Comparison of ENCODE assay signal across 9 cellular contexts in genomic region chr5:177474094-177474493, GRCh38. TPM values are rescaled to one million over a fixed set of nuclear protein-coding genes. Genes with fewer than 3 reads are reported as not detected.
DNase-seq lines count a peak whose midpoint lies in the region; ATAC-seq and TF ChIP-seq lines count a peak whose summit lies in the region.
"Had no signal": no experiment of that assay in that cellular context is flagged by ENCODE, and none has a peak within 500 bp of the region (broad histone marks: within the 10 kb centered on the region; RNA-seq: fewer than 3 reads in every experiment).

No MANE protein-coding gene starts in this region.

- TF ChIP-seq CTCF in lower lobe of right lung (IDR thresholded peaks at IDR 0.05) (no peak), tibial artery (IDR thresholded peaks at IDR 0.05) (no peak)

- H3K4me1 ChIP-seq in lower lobe of right lung (peaks cover 26% of the 10 kb centered on the region), tibial artery (peaks cover 0 to 89% (median 75%) of the 10 kb centered on the region in 4 donors)

- H3K4me3 ChIP-seq in lower lobe of right lung, result no peak overlapping the region
- peak overlapping the region in 1 of 2 donors; percentile 94 for H3K4me3 ChIP-seq in tibial artery

- H3K4me1 Mint-ChIP-seq in activated naive CD4-positive, alpha-beta T cell treated with anti-CD3 and anti-CD28 coated beads, Interleukin-2, amount 50 U/mL, for 24 hours, result peaks cover 45% of the 10 kb centered on the region
- peaks cover 17% of the 10 kb centered on the region for H3K4me1 Mint-ChIP-seq in activated T-helper 17 cell treated with anti-CD3 and anti-CD28 coated beads, Interleukin-2, amount 50 U/mL, for 72 hours

- peaks cover 11% of the 10 kb centered on the region for H3K27me3 ChIP-seq in lower lobe of right lung (ENCODE audit: low read depth)
- no peaks in the 10 kb centered on the region for H3K27me3 ChIP-seq in tibial artery

- no peak for DNase-seq in activated naive CD4-positive, alpha-beta T cell treated with Interleukin-2 at 50 U/mL for 16 hours
- DNase-seq in lower lobe of right lung (no peak), tibial artery (no peak), NCI-H2081 treated with DMSO at 0.1 percent for 48 hours (lab: John Stamatoyannopoulos, UW) (no peak)

- no peaks in the 10 kb centered on the region for H3K9me3 Mint-ChIP-seq in activated naive CD4-positive, alpha-beta T cell treated with anti-CD3 and anti-CD28 coated beads, Interleukin-2, amount 50 U/mL, for 24 hours
- H3K9me3 Mint-ChIP-seq in activated T-helper 17 cell treated with anti-CD3 and anti-CD28 coated beads, Interleukin-2, amount 50 U/mL, for 72 hours, result no peaks in the 10 kb centered on the region

- intact Hi-C loops in lower lobe of right lung (cut with DNase I), result no loop called here
- intact Hi-C loops in tibial artery (cut with DNase I; ENCODE audit: low total_unique reads), result no loop called here

- peak overlapping the region; percentile 75 for H3K4me3 Mint-ChIP-seq in activated naive CD4-positive, alpha-beta T cell treated with anti-CD3 and anti-CD28 coated beads, Interleukin-2, amount 50 U/mL, for 24 hours
- H3K4me3 Mint-ChIP-seq in activated T-helper 17 cell treated with anti-CD3 and anti-CD28 coated beads, Interleukin-2, amount 50 U/mL, for 72 hours, result peak overlapping the region; percentile 78

- H3K9me3 ChIP-seq in lower lobe of right lung (no peaks in the 10 kb centered on the region), tibial artery (no peaks in the 10 kb centered on the region)
- H3K9me3 ChIP-seq: mucosa of descending colon had no signal

- ATAC-seq in activated T-helper 17 cell treated with anti-CD3 and anti-CD28 coated beads, Interleukin-2, amount 50 U/mL, for 72 hours (replicated peaks), result no peak
- no peak for ATAC-seq in lower lobe of right lung
- no peak for ATAC-seq in HG03108 (IDR thresholded peaks at IDR 0.05; ENCODE audit: unreplicated experiment)
- ATAC-seq in GM19467 (IDR thresholded peaks at IDR 0.05; ENCODE audit: unreplicated experiment), result no peak

- peak overlapping the region; percentile 4 for H3K27ac ChIP-seq in lower lobe of right lung
- peak overlapping the region; percentile 91 to 100 for H3K27ac ChIP-seq in tibial artery

- H3K27ac Mint-ChIP-seq in activated naive CD4-positive, alpha-beta T cell treated with anti-CD3 and anti-CD28 coated beads, Interleukin-2, amount 50 U/mL, for 24 hours, result peak overlapping the region; percentile 25
- H3K27ac Mint-ChIP-seq in activated T-helper 17 cell treated with anti-CD3 and anti-CD28 coated beads, Interleukin-2, amount 50 U/mL, for 72 hours, result peak overlapping the region; percentile 25

- no peaks in the 10 kb centered on the region for H3K36me3 Mint-ChIP-seq in activated naive CD4-positive, alpha-beta T cell treated with anti-CD3 and anti-CD28 coated beads, Interleukin-2, amount 50 U/mL, for 24 hours
- peaks cover 5% of the 10 kb centered on the region for H3K36me3 Mint-ChIP-seq in activated T-helper 17 cell treated with anti-CD3 and anti-CD28 coated beads, Interleukin-2, amount 50 U/mL, for 72 hours (ENCODE audit: low read depth)

- H3K27me3 Mint-ChIP-seq in activated naive CD4-positive, alpha-beta T cell treated with anti-CD3 and anti-CD28 coated beads, Interleukin-2, amount 50 U/mL, for 24 hours, result no peaks in the 10 kb centered on the region
- H3K27me3 Mint-ChIP-seq in activated T-helper 17 cell treated with anti-CD3 and anti-CD28 coated beads, Interleukin-2, amount 50 U/mL, for 72 hours, result peaks cover 7% of the 10 kb centered on the region

- H3K36me3 ChIP-seq in lower lobe of right lung, result no peaks in the 10 kb centered on the region
- H3K36me3 ChIP-seq in tibial artery, result no peaks in the 10 kb centered on the region

RNA-seq across cellular contexts. Expression of gene DBN1, which starts 0.7 kb away (rescaled TPM):
- total RNA-seq in activated T-helper 17 cell treated with anti-CD3 and anti-CD28 coated beads, Interleukin-2, amount 50 U/mL, for 72 hours, result 1 to 10 TPM; 2.3 to 3.1 TPM
- total RNA-seq in lower lobe of right lung, result 23.1 TPM

RNA-seq across cellular contexts. Expression of gene PDLIM7, which starts 23.3 kb away (rescaled TPM):
- 10 to 100 TPM; 34.9 to 38.8 TPM for total RNA-seq in activated T-helper 17 cell treated with anti-CD3 and anti-CD28 coated beads, Interleukin-2, amount 50 U/mL, for 72 hours
- 47.1 TPM for total RNA-seq in lower lobe of right lung

RNA-seq across cellular contexts. Expression of gene PRR7, which starts 27.5 kb away (rescaled TPM):
- 10 to 100 TPM in 1 of 2 donors, 1 to 10 TPM in 1; 8.2 to 13.6 TPM for total RNA-seq in activated T-helper 17 cell treated with anti-CD3 and anti-CD28 coated beads, Interleukin-2, amount 50 U/mL, for 72 hours
- total RNA-seq in lower lobe of right lung, result 1.7 TPM

RNA-seq across cellular contexts. Expression of gene DOK3, which starts 35.5 kb away (rescaled TPM):
- total RNA-seq in activated T-helper 17 cell treated with anti-CD3 and anti-CD28 coated beads, Interleukin-2, amount 50 U/mL, for 72 hours, result 10 to 100 TPM in 1 of 2 donors, 1 to 10 TPM in 1; 5.6 to 13.7 TPM
- total RNA-seq in lower lobe of right lung, result 76.5 TPM

RNA-seq across cellular contexts. Expression of gene DDX41, which starts 42.7 kb away (rescaled TPM):
- 100 to 1,000 TPM; 116 to 149 TPM for total RNA-seq in activated T-helper 17 cell treated with anti-CD3 and anti-CD28 coated beads, Interleukin-2, amount 50 U/mL, for 72 hours
- 69.4 TPM for total RNA-seq in lower lobe of right lung
